Comparison of ENCODE assay signal across 17 cellular contexts in the genomic region with DNA sequence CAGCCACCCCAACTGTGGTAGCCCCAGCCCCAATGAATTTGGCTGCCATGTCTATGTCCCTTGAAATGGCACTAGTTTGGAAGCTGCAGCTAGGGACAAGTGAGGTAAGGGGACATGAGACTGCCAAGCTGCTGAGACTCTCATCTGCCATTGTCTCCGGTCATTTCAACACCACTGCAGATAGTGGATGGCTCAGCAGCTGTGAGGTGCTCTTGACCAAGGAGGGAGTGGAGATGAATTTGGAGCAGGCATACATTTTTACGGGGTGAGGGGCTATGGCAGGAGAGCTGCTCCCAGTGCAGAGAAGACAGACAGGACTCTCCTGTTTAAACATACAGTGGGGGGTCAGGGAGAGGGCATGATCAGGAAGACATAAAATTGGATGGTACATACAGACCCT.
A peak's percentile ranks its signal among the peaks of the same experiment; 100 is the strongest.
DNase-seq lines count a peak whose midpoint lies in the region; ATAC-seq and TF ChIP-seq lines count a peak whose summit lies in the region.
"Had no signal": no experiment of that assay in that cellular context is flagged by ENCODE, and none has a peak within 500 bp of the region (broad histone marks: within the 10 kb centered on the region; RNA-seq: fewer than 3 reads in every experiment).

No MANE protein-coding gene starts in this region.

- TF ChIP-seq POLR2A in esophagus muscularis mucosa (IDR thresholded peaks at IDR 0.05; ENCODE audit: low read depth), result no peak

- no peak for DNase-seq in RWPE1 (ENCODE audit: low spot score)
- DNase-seq in esophagus muscularis mucosa (ENCODE audit: extremely low spot score), result peak; percentile 50
- DNase-seq in neuronal stem cell (ENCODE audit: low spot score), result no peak
- no peak for DNase-seq in type B pancreatic cell (ENCODE audit: extremely low spot score, unreplicated experiment)
- no peak for DNase-seq in mesenteric fat pad (ENCODE audit: low spot score)
- DNase-seq in cortex of kidney (lab: John Stamatoyannopoulos, UW), result no peak
- no peak for DNase-seq in H9
- no peak for DNase-seq in Right ventricle myocardium superior
- DNase-seq: 8988T; C1 segment of cervical spinal cord; Caco-2; CD8-positive, alpha-beta T cell; DMS153; DND-41; GM23248; HFFc6 had no signal

- H3K23me2 ChIP-seq in H9 (ENCODE audit: insufficient read length, low read depth, low read length, poor library complexity, severe bottlenecking), result no peaks in the 10 kb centered on the region

- peak overlapping the region; percentile 43 for H3K27ac Mint-ChIP-seq in type B pancreatic cell
- H3K27ac Mint-ChIP-seq in H9, result no peak overlapping the region
- H3K27ac Mint-ChIP-seq: CD8-positive, alpha-beta T cell; HFFc6 had no signal

- no peak for ATAC-seq in Right ventricle myocardium superior (ENCODE audit: poor library complexity)
- ATAC-seq: CD8-positive, alpha-beta T cell had no signal

- H3K4ac ChIP-seq in neuronal stem cell (ENCODE audit: low read length), result no peak overlapping the region
- H3K4ac ChIP-seq in H9 (ENCODE audit: low read depth, low read length), result no peak overlapping the region

- H3K4me1 Mint-ChIP-seq in type B pancreatic cell (ENCODE audit: unreplicated experiment) (peaks cover 11% of the 10 kb centered on the region), H9 (peaks cover 4 to 7% of the 10 kb centered on the region in 2 experiments)

- H2AFZ ChIP-seq in neuronal stem cell (ENCODE audit: low read length) (no peak overlapping the region), H9 (ENCODE audit: low read length) (no peak overlapping the region)
- H2AFZ ChIP-seq: GM23248 had no signal

- H3T11ph ChIP-seq in H9 (ENCODE audit: low read length), result no peak overlapping the region

- no peak for TF ChIP-seq EP300 in esophagus muscularis mucosa (IDR thresholded peaks at IDR 0.05)

- no peaks in the 10 kb centered on the region for H3K4me1 ChIP-seq in esophagus muscularis mucosa
- H3K4me1 ChIP-seq in neuronal stem cell (ENCODE audit: control insufficient read depth in 2 of 2, insufficient read depth in 1 of 2, low read depth in 1 of 2, low read length in 2 of 2), result no peaks in the 10 kb centered on the region
- H3K4me1 ChIP-seq in H9 (ENCODE audit: insufficient read depth, low read length), result no peaks in the 10 kb centered on the region
- H3K4me1 ChIP-seq: HAP-1 had no signal

- H4K5ac ChIP-seq in H9 (ENCODE audit: insufficient read length, low read depth, low read length), result no peak overlapping the region

- no peak overlapping the region for H3K14ac ChIP-seq in neuronal stem cell (ENCODE audit: low read length)
- no peak overlapping the region for H3K14ac ChIP-seq in H9 (ENCODE audit: insufficient read depth, low read length)

- CTCF ChIA-PET in RWPE1 (lab: Yijun Ruan, JAX), result interaction anchor here (0.6 kb wide), 1 partner anchor 39 kb away, joined by 3 read pairs; no protein-coding TSS in a partner anchor

- H3K27me3 Mint-ChIP-seq in type B pancreatic cell (no peaks in the 10 kb centered on the region), H9 (ENCODE audit: low read depth) (no peaks in the 10 kb centered on the region)

- TF ChIP-seq CTCF in RWPE1 (conservative IDR thresholded peaks at IDR 0.05; ENCODE audit: low read depth) (no peak), esophagus muscularis mucosa (IDR thresholded peaks at IDR 0.05) (no peak), type B pancreatic cell (conservative IDR thresholded peaks at IDR 0.05) (no peak), H9 (conservative IDR thresholded peaks at IDR 0.05) (no peak)

- H3K36me3 ChIP-seq in esophagus muscularis mucosa (no peaks in the 10 kb centered on the region), neuronal stem cell (replicated peaks in 1 of 2; ENCODE audit: control insufficient read depth in 2 of 2, insufficient read depth in 2 of 2, low read length in 2 of 2) (no peaks in the 10 kb centered on the region)
- H3K36me3 ChIP-seq: HAP-1 had no signal

- H3K79me2 ChIP-seq in H9 (ENCODE audit: insufficient read depth, low read length), result no peaks in the 10 kb centered on the region

- H3K9me3 Mint-ChIP-seq in type B pancreatic cell (peaks cover 4% of the 10 kb centered on the region), H9 (no peaks in the 10 kb centered on the region; a peak in 1 of 5 replicates)
- H3K9me3 Mint-ChIP-seq: HFFc6 had no signal

- H2BK5ac ChIP-seq in neuronal stem cell (ENCODE audit: low read length) (no peak overlapping the region), H9 (ENCODE audit: insufficient read length, low read length) (no peak overlapping the region)

- H3K36me3 Mint-ChIP-seq in type B pancreatic cell, result no peaks in the 10 kb centered on the region
- H3K36me3 Mint-ChIP-seq in H9 (ENCODE audit: insufficient read depth in 1 of 3, low read depth in 3 of 3), result no peaks in the 10 kb centered on the region
- H3K36me3 Mint-ChIP-seq: CD8-positive, alpha-beta T cell had no signal

- no peaks in the 10 kb centered on the region for H4K20me1 ChIP-seq in H9 (ENCODE audit: control insufficient read depth, insufficient read depth, insufficient read length)

- H3K4me3 Mint-ChIP-seq in type B pancreatic cell, result no peak overlapping the region
- H3K4me3 Mint-ChIP-seq in H9, result no peak overlapping the region
- H3K4me3 Mint-ChIP-seq: CD8-positive, alpha-beta T cell; HFFc6 had no signal

- no peaks in the 10 kb centered on the region for H3K9me3 ChIP-seq in esophagus muscularis mucosa
- no peaks in the 10 kb centered on the region for H3K9me3 ChIP-seq in neuronal stem cell (replicated peaks in 1 of 2; ENCODE audit: control insufficient read depth in 2 of 2, insufficient read depth in 1 of 2, low read depth in 1 of 2, low read length in 2 of 2)
- no peaks in the 10 kb centered on the region for H3K9me3 ChIP-seq in H9 (ENCODE audit: control insufficient read depth, low read depth, low read length)
- H3K9me3 ChIP-seq: Caco-2, HAP-1 had no signal

- H3K27me3 ChIP-seq in esophagus muscularis mucosa (peaks cover 0 to 4% (median 0%) of the 10 kb centered on the region in 4 donors), neuronal stem cell (ENCODE audit: control insufficient read depth in 3 of 3, insufficient read depth in 3 of 3, low read depth in 1 of 3, low read length in 3 of 3) (no peaks in the 10 kb centered on the region), H9 (ENCODE audit: insufficient read depth, low read length) (no peaks in the 10 kb centered on the region)

- H3K18ac ChIP-seq in neuronal stem cell (ENCODE audit: low read length) (peak overlapping the region; percentile 38), H9 (ENCODE audit: insufficient read length, low read depth, low read length) (no peak overlapping the region)

- POLR2A ChIA-PET in RWPE1 (lab: Yijun Ruan, JAX; ENCODE audit: low non-redundant PET), result no interaction called here

- no peak overlapping the region for H4K8ac ChIP-seq in neuronal stem cell (ENCODE audit: low read depth, low read length)
- no peak overlapping the region for H4K8ac ChIP-seq in H9 (replicated peaks; ENCODE audit: insufficient read length, low read depth, low read length)

- H3K23ac ChIP-seq in neuronal stem cell (ENCODE audit: low read depth, low read length, poor library complexity) (no peak overlapping the region), H9 (ENCODE audit: insufficient read length, low read depth, low read length) (no peak overlapping the region)

- intact Hi-C loops in esophagus muscularis mucosa (cut with DNase I), result no loop called here
- intact Hi-C loops in Right ventricle myocardium superior (cut with DNase I), result no loop called here

- H3K27ac ChIP-seq in RWPE1, result peak overlapping the region; percentile 57
- no peak overlapping the region for H3K27ac ChIP-seq in esophagus muscularis mucosa (replicated peaks in 1 of 4)
- no peak overlapping the region for H3K27ac ChIP-seq in neuronal stem cell (replicated peaks; ENCODE audit: low read length)
- no peak overlapping the region for H3K27ac ChIP-seq in H9 (ENCODE audit: insufficient read length, low read depth, low read length)
- H3K27ac ChIP-seq: GM23248 had no signal

- no peak overlapping the region for H3K4me2 ChIP-seq in neuronal stem cell (ENCODE audit: insufficient read depth, low read length, poor library complexity, severe bottlenecking)
- no peak overlapping the region for H3K4me2 ChIP-seq in H9 (ENCODE audit: insufficient read depth, insufficient read length, low read length)

- H3K4me3 ChIP-seq in esophagus muscularis mucosa, result no peak overlapping the region
- H3K4me3 ChIP-seq in neuronal stem cell (ENCODE audit: low read length in 2 of 2), result no peak overlapping the region
- H3K4me3 ChIP-seq: GM23248, HAP-1 had no signal

- H3K56ac ChIP-seq in H9 (ENCODE audit: insufficient read length, low read depth, low read length), result no peak overlapping the region

- H2BK20ac ChIP-seq in H9 (ENCODE audit: low read depth, low read length, poor library complexity, severe bottlenecking), result no peak overlapping the region

- H3K79me1 ChIP-seq in neuronal stem cell (ENCODE audit: low read depth, low read length) (no peaks in the 10 kb centered on the region), H9 (ENCODE audit: insufficient read depth, low read depth, low read length, poor library complexity, severe bottlenecking) (no peaks in the 10 kb centered on the region)

- H3K9ac ChIP-seq in neuronal stem cell (ENCODE audit: low read depth, low read length, poor library complexity) (no peak overlapping the region), H9 (ENCODE audit: extremely low read depth, insufficient read length, low read length) (no peak overlapping the region)
- H3K9ac ChIP-seq: GM23248 had no signal

- H2BK15ac ChIP-seq in neuronal stem cell (ENCODE audit: low read length) (no peak overlapping the region), H9 (ENCODE audit: low read depth, low read length) (no peak overlapping the region)

- H2BK120ac ChIP-seq in neuronal stem cell (ENCODE audit: low read depth, low read length) (no peak overlapping the region), H9 (ENCODE audit: low read depth, low read length, poor library complexity, severe bottlenecking) (no peak overlapping the region)

- H2AK5ac ChIP-seq in neuronal stem cell (ENCODE audit: low read depth, low read length), result no peak overlapping the region
- H2AK5ac ChIP-seq in H9 (ENCODE audit: insufficient read length, low read length), result no peak overlapping the region

- no peak overlapping the region for H4K91ac ChIP-seq in neuronal stem cell (ENCODE audit: low read depth, low read length, poor library complexity)
- no peak overlapping the region for H4K91ac ChIP-seq in H9 (ENCODE audit: insufficient read length, low read depth, low read length)

- H2BK12ac ChIP-seq in neuronal stem cell (ENCODE audit: low read length), result no peak overlapping the region
- H2BK12ac ChIP-seq in H9 (ENCODE audit: insufficient read length, low read depth, low read length), result no peak overlapping the region

- 81% methylated on average over 2 of the region's 2 CpGs for WGBS in esophagus muscularis mucosa
- WGBS in neuronal stem cell (ENCODE audit: extremely low coverage in 2 of 2, insufficient read length in 2 of 2, insufficient replicate concordance in 1 of 2), 2 donors, result no CpG with 5 or more reads among the region's 2 CpGs
- no CpG with 5 or more reads among the region's 2 CpGs for WGBS in H9 (ENCODE audit: extremely low coverage, insufficient read length, low lambda C conversion rate)
